8 cellular contexts compared by ENCODE assay signal in genomic region chr12:55650679-55651313, GRCh38.
A peak's percentile ranks its signal among the peaks of the same experiment; 100 is the strongest.
DNase-seq lines count a peak whose midpoint lies in the region; TF ChIP-seq lines count a peak whose summit lies in the region.
"Not testable (repeated sequence)": the region's sequence is repeated elsewhere in the genome, so short reads cannot be mapped to it uniquely, and the experiment has no call there.

No MANE protein-coding gene starts in this region.

- peak overlapping the region in 2 of 10 experiments; percentile 3 to 15; a peak in 1 of 20 replicates for H3K4me3 ChIP-seq in BLaER1 treated with 17β-estradiol and CSF1 and Interleukin-3, amounts not matched to agents 10 nM and 100 nM
- not testable (repeated sequence) for H3K4me3 ChIP-seq in HL-60 (replicated peaks; ENCODE audit: insufficient read depth, low read length)

- peak overlapping the region in 6 of 11 experiments; percentile 8 to 87 (median 68); a peak in 11 of 22 replicates for H3K27ac ChIP-seq in BLaER1 treated with 17β-estradiol and CSF1 and Interleukin-3, amounts not matched to agents 10 nM and 100 nM
- H3K27ac ChIP-seq in HL-60 (replicated peaks), result peak overlapping the region; percentile 69

- not testable (repeated sequence) for H3K27me3 ChIP-seq in BLaER1 treated with 17β-estradiol and CSF1 and Interleukin-3, amounts not matched to agents 10 nM and 100 nM; HL-60 (ENCODE audit: insufficient read depth, poor library complexity, severe bottlenecking)

- not testable (repeated sequence) for H3K9me3 Mint-ChIP-seq in activated naive CD8-positive, alpha-beta T cell (ENCODE audit: low read depth)
- peaks cover 14% of the 10 kb centered on the region for H3K9me3 Mint-ChIP-seq in nephron
- H3K9me3 Mint-ChIP-seq in stimulated activated naive CD8-positive, alpha-beta T cell treated with anti-CD3 and anti-CD28 coated beads, Interleukin-15, Interleukin-2, amounts not matched to agents 100 ng/mL and 50 ng/mL, for 24 hours, result peaks cover 12% of the 10 kb centered on the region

- H3K4me1 Mint-ChIP-seq in activated naive CD8-positive, alpha-beta T cell (ENCODE audit: low read depth), result peaks cover 33% of the 10 kb centered on the region
- H3K4me1 Mint-ChIP-seq in nephron, result not testable (repeated sequence)
- H3K4me1 Mint-ChIP-seq in stimulated activated naive CD8-positive, alpha-beta T cell treated with anti-CD3 and anti-CD28 coated beads, Interleukin-15, Interleukin-2, amounts not matched to agents 100 ng/mL and 50 ng/mL, for 24 hours (ENCODE audit: low read depth), result peaks cover 40% of the 10 kb centered on the region

- H3K9me3 ChIP-seq in BLaER1 treated with 17β-estradiol and CSF1 and Interleukin-3, amounts not matched to agents 10 nM and 100 nM (replicated peaks in 1 of 11), result peaks cover 48 to 76% (median 66%) of the 10 kb centered on the region in 11 experiments

- H3K4me1 ChIP-seq in BLaER1 treated with 17β-estradiol and CSF1 and Interleukin-3, amounts not matched to agents 10 nM and 100 nM, result peaks cover 0 to 46% (median 0%) of the 10 kb centered on the region in 10 experiments; a peak in 7 of 20 replicates

- DNase-seq in HL-60 (ENCODE audit: low read depth in 1 of 2, low spot score in 1 of 2) (peak; percentile 58 to 71), MV-4-11 (lab: John Stamatoyannopoulos, UW) (peak; percentile 95), SIG-M5 treated with dmso at 0.1 percent for 504 hours (lab: John Stamatoyannopoulos, UW; ENCODE audit: unreplicated experiment) (peak; percentile 83), kidney glomerular epithelial cell (lab: John Stamatoyannopoulos, UW) (peak; percentile 14)

- not testable (repeated sequence) for H3K27me3 Mint-ChIP-seq in activated naive CD8-positive, alpha-beta T cell; nephron (ENCODE audit: low read depth); stimulated activated naive CD8-positive, alpha-beta T cell treated with anti-CD3 and anti-CD28 coated beads, Interleukin-15, Interleukin-2, amounts not matched to agents 100 ng/mL and 50 ng/mL, for 24 hours

- TF ChIP-seq CTCF in HL-60 (IDR thresholded peaks at IDR 0.05; ENCODE audit: insufficient read depth, low read length); nephron (IDR thresholded peaks at IDR 0.05; ENCODE audit: unreplicated experiment in 3 of 3): not testable (repeated sequence)

- H3K27ac Mint-ChIP-seq in activated naive CD8-positive, alpha-beta T cell, result peak overlapping the region; percentile 30
- peak overlapping the region; percentile 79 to 96 (median 89) for H3K27ac Mint-ChIP-seq in nephron
- not testable (repeated sequence) for H3K27ac Mint-ChIP-seq in stimulated activated naive CD8-positive, alpha-beta T cell treated with anti-CD3 and anti-CD28 coated beads, Interleukin-15, Interleukin-2, amounts not matched to agents 100 ng/mL and 50 ng/mL, for 24 hours

- H4K20me1 ChIP-seq in BLaER1 treated with 17β-estradiol and CSF1 and Interleukin-3, amounts not matched to agents 10 nM and 100 nM, result not testable (repeated sequence)

- not testable (repeated sequence) for H3K4me3 Mint-ChIP-seq in activated naive CD8-positive, alpha-beta T cell; nephron
- H3K4me3 Mint-ChIP-seq in stimulated activated naive CD8-positive, alpha-beta T cell treated with anti-CD3 and anti-CD28 coated beads, Interleukin-15, Interleukin-2, amounts not matched to agents 100 ng/mL and 50 ng/mL, for 24 hours, result peak overlapping the region; percentile 40

- not testable (repeated sequence) for H3K36me3 Mint-ChIP-seq in activated naive CD8-positive, alpha-beta T cell; nephron (ENCODE audit: low read depth)
- H3K36me3 Mint-ChIP-seq in stimulated activated naive CD8-positive, alpha-beta T cell treated with anti-CD3 and anti-CD28 coated beads, Interleukin-15, Interleukin-2, amounts not matched to agents 100 ng/mL and 50 ng/mL, for 24 hours (ENCODE audit: low read depth), result peaks cover 16% of the 10 kb centered on the region

- peak overlapping the region in 3 of 11 experiments; percentile 26 to 56 (median 31); a peak in 4 of 22 replicates for H3K4me2 ChIP-seq in BLaER1 treated with 17β-estradiol and CSF1 and Interleukin-3, amounts not matched to agents 10 nM and 100 nM

- H3K36me3 ChIP-seq in BLaER1 treated with 17β-estradiol and CSF1 and Interleukin-3, amounts not matched to agents 10 nM and 100 nM, result not testable (repeated sequence)

- H3K9ac ChIP-seq in BLaER1 treated with 17β-estradiol and CSF1 and Interleukin-3, amounts not matched to agents 10 nM and 100 nM, result peak overlapping the region in 3 of 11 experiments; percentile 21 to 58 (median 38); a peak in 2 of 22 replicates

Comparison
In these comparisons a context has a peak if more than half of its experiments do, and no peak if none do; other contexts are left out.
1. DNase-seq: peak in every context shown above with its lines; median percentile 95 in MV-4-11; 83 in SIG-M5 treated with dmso at 0.1 percent for 504 hours; 64 in HL-60; 14 in kidney glomerular epithelial cell.